Comparison of ENCODE assay signal across 27 cellular contexts in the genomic region with DNA sequence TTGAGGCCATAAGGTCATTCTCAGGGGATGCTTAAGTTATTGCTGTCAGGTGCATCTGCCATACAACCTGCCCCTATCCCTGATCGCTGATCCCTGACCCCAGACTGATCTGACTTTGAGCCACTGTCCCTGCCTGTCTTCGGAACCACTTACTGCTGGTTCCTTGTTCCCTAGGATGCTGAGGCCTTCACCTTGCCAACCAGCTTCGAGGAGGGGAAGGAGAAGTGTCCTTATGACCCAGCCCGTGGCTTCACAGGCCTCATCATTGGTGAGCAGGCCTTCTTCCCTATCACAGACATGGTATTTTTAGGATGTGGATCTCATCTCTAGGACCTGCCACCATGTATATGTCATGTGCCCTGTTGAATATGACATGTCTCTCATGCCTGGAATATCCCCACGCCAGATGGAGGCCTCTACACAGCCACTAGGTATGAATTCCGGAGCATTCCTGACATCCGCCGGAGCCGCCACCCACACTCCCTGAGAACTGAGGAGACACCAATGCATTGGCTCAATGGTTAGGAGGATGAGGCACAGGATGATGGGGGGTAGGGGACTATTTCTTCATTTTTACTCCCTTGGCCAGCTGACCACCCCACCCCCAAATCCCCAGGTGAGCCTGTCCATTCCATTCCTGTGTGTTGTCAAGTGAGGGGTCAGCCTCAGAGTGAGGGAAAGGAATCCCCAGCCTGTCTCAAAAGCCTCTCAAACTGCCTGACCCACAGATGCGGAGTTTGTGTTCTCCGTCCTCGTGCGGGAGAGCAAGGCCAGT.
"Had no signal": no experiment of that assay in that cellular context is flagged by ENCODE, and none has a peak within 500 bp of the region (broad histone marks: within the 10 kb centered on the region; RNA-seq: fewer than 3 reads in every experiment).

No MANE protein-coding gene starts in this region.

- H3K9me3 ChIP-seq: body of pancreas, left ventricle myocardium inferior, prostate gland, SK-N-SH, thoracic aorta had no signal

- H3K4me3 ChIP-seq: body of pancreas, cardiac muscle cell, hepatocyte, left ventricle myocardium inferior, prostate gland, thoracic aorta had no signal

- H3K27me3 ChIP-seq: body of pancreas, cardiac muscle cell, hepatocyte had no signal

- H3K27ac Mint-ChIP-seq: activated CD4-positive, alpha-beta T cell treated with anti-CD3 and anti-CD28 coated beads, Interleukin-2, amount 10 ng/mL, durations not matched to agents 7 days and 5 days; activated naive CD8-positive, alpha-beta T cell treated with anti-CD3 and anti-CD28 coated beads, Interleukin-2, amount 50 U/mL, for 24 hours; activated T-helper 1 cell treated with anti-CD3 and anti-CD28 coated beads, Interleukin-12 subunit alpha, Interleukin-12 subunit beta, Interleukin-2, Interleukin-4 antibody, amounts not matched to agents 30 ng/mL and 10 ng/mL and 1 ng/mL, durations not matched to agents 14 hours and 24 hours and 36 hours; immature natural killer cell; natural killer cell; T-helper 2 cell treated with Interferon-gamma antibody and Interleukin-4, amounts not matched to agents 5 μg/mL and 100 μg/mL, for 36 hours had no signal

- H3K4me3 Mint-ChIP-seq: activated CD4-positive, alpha-beta T cell treated with anti-CD3 and anti-CD28 coated beads, Interleukin-2, amount 10 ng/mL, durations not matched to agents 7 days and 5 days; activated naive CD8-positive, alpha-beta T cell treated with anti-CD3 and anti-CD28 coated beads, Interleukin-2, amount 50 U/mL, for 24 hours; activated T-helper 1 cell treated with anti-CD3 and anti-CD28 coated beads, Interleukin-12 subunit alpha, Interleukin-12 subunit beta, Interleukin-2, Interleukin-4 antibody, amounts not matched to agents 30 ng/mL and 10 ng/mL and 1 ng/mL, durations not matched to agents 14 hours and 24 hours and 36 hours; immature natural killer cell; natural killer cell; T-cell; T-helper 2 cell treated with Interferon-gamma antibody and Interleukin-4, amounts not matched to agents 5 μg/mL and 100 μg/mL, for 36 hours had no signal

- H3K4me1 Mint-ChIP-seq: activated CD4-positive, alpha-beta T cell treated with anti-CD3 and anti-CD28 coated beads, Interleukin-2, amount 10 ng/mL, durations not matched to agents 7 days and 5 days; activated naive CD8-positive, alpha-beta T cell treated with anti-CD3 and anti-CD28 coated beads, Interleukin-2, amount 50 U/mL, for 24 hours; immature natural killer cell; natural killer cell had no signal

- DNase-seq: activated CD4-positive, CD25-positive, alpha-beta regulatory T cell treated with anti-CD3 and anti-CD28 coated beads, Interleukin-2, amount 50 U/mL, for 72 hours; activated gamma-delta T cell; activated naive CD4-positive, alpha-beta T cell treated with anti-CD3 and anti-CD28 coated beads, Interleukin-2, amount 50 U/mL, for 16 hours; activated naive CD8-positive, alpha-beta T cell treated with anti-CD3 and anti-CD28 coated beads, Interleukin-2, amount 50 U/mL, for 24 hours; anterior cingulate cortex; body of pancreas; dermis blood vessel endothelial cell; effector memory CD4-positive, alpha-beta T cell; foreskin melanocyte; immature natural killer cell; kidney glomerular epithelial cell; left ventricle myocardium inferior; mammary epithelial cell; midbrain; SK-N-SH; stimulated activated naive CD4-positive, alpha-beta T cell; T-cell; WERI-Rb-1 had no signal

- H3K4me2 ChIP-seq: hepatocyte, SK-N-SH had no signal

- ATAC-seq: activated naive CD8-positive, alpha-beta T cell treated with anti-CD3 and anti-CD28 coated beads, Interleukin-2, amount 50 U/mL, for 24 hours; body of pancreas; esophagus mucosa; natural killer cell; T-cell had no signal

- H3K4me1 ChIP-seq: left ventricle myocardium inferior, prostate gland had no signal

- H2AFZ ChIP-seq: hepatocyte had no signal

- H3K9me3 Mint-ChIP-seq: activated CD4-positive, alpha-beta T cell treated with anti-CD3 and anti-CD28 coated beads, Interleukin-2, amount 10 ng/mL, durations not matched to agents 7 days and 5 days; activated naive CD8-positive, alpha-beta T cell treated with anti-CD3 and anti-CD28 coated beads, Interleukin-2, amount 50 U/mL, for 24 hours; activated T-helper 1 cell treated with anti-CD3 and anti-CD28 coated beads, Interleukin-12 subunit alpha, Interleukin-12 subunit beta, Interleukin-2, Interleukin-4 antibody, amounts not matched to agents 30 ng/mL and 10 ng/mL and 1 ng/mL, durations not matched to agents 14 hours and 24 hours and 36 hours; immature natural killer cell; natural killer cell; T-cell; T-helper 2 cell treated with Interferon-gamma antibody and Interleukin-4, amounts not matched to agents 5 μg/mL and 100 μg/mL, for 36 hours had no signal

- H3K9ac ChIP-seq: SK-N-SH had no signal

- H3K27me3 Mint-ChIP-seq: activated CD4-positive, alpha-beta T cell treated with anti-CD3 and anti-CD28 coated beads, Interleukin-2, amount 10 ng/mL, durations not matched to agents 7 days and 5 days; activated naive CD8-positive, alpha-beta T cell treated with anti-CD3 and anti-CD28 coated beads, Interleukin-2, amount 50 U/mL, for 24 hours; T-cell had no signal

- H3K27ac ChIP-seq: body of pancreas, cardiac muscle cell, hepatocyte, left ventricle myocardium inferior, prostate gland, thoracic aorta, WERI-Rb-1 had no signal
